Comparison of ENCODE assay signal across 20 cellular contexts in the genomic region with DNA sequence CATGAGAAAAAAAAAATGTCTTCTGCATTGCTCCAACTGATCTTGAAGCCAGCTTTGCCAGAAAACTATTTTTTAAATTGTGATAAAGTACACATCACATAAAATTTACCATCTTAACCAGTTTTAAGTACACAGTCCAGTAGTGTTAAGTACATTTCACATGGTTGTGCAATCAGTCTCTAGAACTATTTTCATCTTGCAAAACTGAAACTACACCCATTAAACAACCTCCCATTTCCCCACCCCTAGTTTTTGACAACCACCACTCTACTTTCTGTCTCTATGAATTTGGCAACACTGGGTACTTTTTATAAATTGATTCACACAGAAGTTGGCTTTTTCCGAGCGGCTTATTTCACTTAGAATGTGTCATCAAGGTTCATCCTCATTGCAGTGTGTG. TPM values are rescaled to one million over a fixed set of nuclear protein-coding genes. Genes with fewer than 3 reads are reported as not detected.
"Had no signal": no experiment of that assay in that cellular context is flagged by ENCODE, and none has a peak within 500 bp of the region (broad histone marks: within the 10 kb centered on the region; RNA-seq: fewer than 3 reads in every experiment).

No MANE protein-coding gene starts in this region.

- H3K36me3 ChIP-seq: cardiac muscle cell, gastrocnemius medialis, heart right ventricle, lower lobe of right lung, ovary, stomach, thyroid gland had no signal

- H3K4me3 ChIP-seq: cardiac muscle cell, gastrocnemius medialis, heart right ventricle, lower lobe of right lung, ovary, stomach, thyroid gland had no signal

- DNase-seq: activated CD4-positive, alpha-beta T cell treated with anti-CD3 and anti-CD28 coated beads, Interleukin-2, amount 50 U/mL, for 4 hours; activated CD4-positive, CD25-positive, alpha-beta regulatory T cell treated with anti-CD3 and anti-CD28 coated beads, Interleukin-2, amount 50 U/mL, for 72 hours; activated CD8-positive, alpha-beta memory T cell treated with anti-CD3 and anti-CD28 coated beads, Interleukin-2, amount 10 ng/mL, durations not matched to agents 7 days and 5 days; activated naive CD4-positive, alpha-beta T cell treated with anti-CD3 and anti-CD28 coated beads, Interleukin-2, amount 10 ng/mL, durations not matched to agents 7 days and 5 days; activated T-cell treated with anti-CD3 and anti-CD28 coated beads, Interleukin-2, amount 50 U/mL, for 1 hour; gastrocnemius medialis; heart right ventricle; lower lobe of right lung; midbrain; ovary; stimulated activated CD4-positive, alpha-beta T cell treated with anti-CD3 and anti-CD28 coated beads, Interleukin-1b, Interleukin-23, amount 100 ng/mL, for 48 hours; stomach; T1000; thyroid gland had no signal

- H3K9me3 Mint-ChIP-seq: activated naive CD4-positive, alpha-beta T cell treated with anti-CD3 and anti-CD28 coated beads, Interleukin-2, amount 10 ng/mL, durations not matched to agents 7 days and 5 days; activated T-helper 2 cell treated with anti-CD3 and anti-CD28 coated beads, Interferon-gamma antibody, Interleukin-2, Interleukin-4, amounts not matched to agents 10 μg/mL and 5 μg/mL and 100 μg/mL, durations not matched to agents 14 hours and 24 hours and 36 hours had no signal

- H3K27me3 Mint-ChIP-seq: activated naive CD4-positive, alpha-beta T cell treated with anti-CD3 and anti-CD28 coated beads, Interleukin-2, amount 10 ng/mL, durations not matched to agents 7 days and 5 days had no signal

- H3K27me3 ChIP-seq: cardiac muscle cell, ovary, stomach, thyroid gland had no signal

- H3K4me1 ChIP-seq: gastrocnemius medialis, heart right ventricle, lower lobe of right lung, stomach, thyroid gland had no signal

- H3K27ac Mint-ChIP-seq: activated CD8-positive, alpha-beta memory T cell treated with anti-CD3 and anti-CD28 coated beads, Interleukin-2, amount 10 ng/mL, durations not matched to agents 7 days and 5 days; activated naive CD4-positive, alpha-beta T cell treated with anti-CD3 and anti-CD28 coated beads, Interleukin-2, amount 10 ng/mL, durations not matched to agents 7 days and 5 days; activated T-helper 2 cell treated with anti-CD3 and anti-CD28 coated beads, Interferon-gamma antibody, Interleukin-2, Interleukin-4, amounts not matched to agents 10 μg/mL and 5 μg/mL and 100 μg/mL, durations not matched to agents 14 hours and 24 hours and 36 hours had no signal

- H3K9me3 ChIP-seq: gastrocnemius medialis, heart right ventricle, lower lobe of right lung, ovary, stomach, thyroid gland had no signal

- H3K27ac ChIP-seq: cardiac muscle cell, gastrocnemius medialis, heart right ventricle, lower lobe of right lung, ovary, stomach, thyroid gland had no signal

- ATAC-seq: activated CD8-positive, alpha-beta memory T cell treated with anti-CD3 and anti-CD28 coated beads, Interleukin-2, amount 10 ng/mL, durations not matched to agents 7 days and 5 days; gastrocnemius medialis; heart right ventricle had no signal

- H3K4me1 Mint-ChIP-seq: activated naive CD4-positive, alpha-beta T cell treated with anti-CD3 and anti-CD28 coated beads, Interleukin-2, amount 10 ng/mL, durations not matched to agents 7 days and 5 days had no signal

- H3K36me3 Mint-ChIP-seq: activated CD8-positive, alpha-beta memory T cell treated with anti-CD3 and anti-CD28 coated beads, Interleukin-2, amount 10 ng/mL, durations not matched to agents 7 days and 5 days; activated naive CD4-positive, alpha-beta T cell treated with anti-CD3 and anti-CD28 coated beads, Interleukin-2, amount 10 ng/mL, durations not matched to agents 7 days and 5 days had no signal

- H3K4me3 Mint-ChIP-seq: activated CD8-positive, alpha-beta memory T cell treated with anti-CD3 and anti-CD28 coated beads, Interleukin-2, amount 10 ng/mL, durations not matched to agents 7 days and 5 days; activated naive CD4-positive, alpha-beta T cell treated with anti-CD3 and anti-CD28 coated beads, Interleukin-2, amount 10 ng/mL, durations not matched to agents 7 days and 5 days had no signal

RNA-seq across cellular contexts. Expression of a gene that starts 31.0 kb away (rescaled TPM):
- total RNA-seq: activated CD8-positive, alpha-beta memory T cell treated with anti-CD3 and anti-CD28 coated beads, Interleukin-2, amount 10 ng/mL, durations not matched to agents 7 days and 5 days; activated T-helper 2 cell treated with anti-CD3 and anti-CD28 coated beads, Interferon-gamma antibody, Interleukin-2, Interleukin-4, amounts not matched to agents 10 μg/mL and 5 μg/mL and 100 μg/mL, durations not matched to agents 14 hours and 24 hours and 36 hours; cardiac muscle cell; dermis microvascular lymphatic vessel endothelial cell; epithelial cell of proximal tubule; gastrocnemius medialis; heart right ventricle; lower lobe of right lung; myocyte; ovary; pulmonary artery endothelial cell had no signal

RNA-seq across cellular contexts. Expression of a gene that starts 31.3 kb away (rescaled TPM):
- total RNA-seq: activated CD8-positive, alpha-beta memory T cell treated with anti-CD3 and anti-CD28 coated beads, Interleukin-2, amount 10 ng/mL, durations not matched to agents 7 days and 5 days; activated T-helper 2 cell treated with anti-CD3 and anti-CD28 coated beads, Interferon-gamma antibody, Interleukin-2, Interleukin-4, amounts not matched to agents 10 μg/mL and 5 μg/mL and 100 μg/mL, durations not matched to agents 14 hours and 24 hours and 36 hours; cardiac muscle cell; dermis microvascular lymphatic vessel endothelial cell; epithelial cell of proximal tubule; gastrocnemius medialis; heart right ventricle; lower lobe of right lung; myocyte; ovary; pulmonary artery endothelial cell; stomach had no signal
